In the genomic region with DNA sequence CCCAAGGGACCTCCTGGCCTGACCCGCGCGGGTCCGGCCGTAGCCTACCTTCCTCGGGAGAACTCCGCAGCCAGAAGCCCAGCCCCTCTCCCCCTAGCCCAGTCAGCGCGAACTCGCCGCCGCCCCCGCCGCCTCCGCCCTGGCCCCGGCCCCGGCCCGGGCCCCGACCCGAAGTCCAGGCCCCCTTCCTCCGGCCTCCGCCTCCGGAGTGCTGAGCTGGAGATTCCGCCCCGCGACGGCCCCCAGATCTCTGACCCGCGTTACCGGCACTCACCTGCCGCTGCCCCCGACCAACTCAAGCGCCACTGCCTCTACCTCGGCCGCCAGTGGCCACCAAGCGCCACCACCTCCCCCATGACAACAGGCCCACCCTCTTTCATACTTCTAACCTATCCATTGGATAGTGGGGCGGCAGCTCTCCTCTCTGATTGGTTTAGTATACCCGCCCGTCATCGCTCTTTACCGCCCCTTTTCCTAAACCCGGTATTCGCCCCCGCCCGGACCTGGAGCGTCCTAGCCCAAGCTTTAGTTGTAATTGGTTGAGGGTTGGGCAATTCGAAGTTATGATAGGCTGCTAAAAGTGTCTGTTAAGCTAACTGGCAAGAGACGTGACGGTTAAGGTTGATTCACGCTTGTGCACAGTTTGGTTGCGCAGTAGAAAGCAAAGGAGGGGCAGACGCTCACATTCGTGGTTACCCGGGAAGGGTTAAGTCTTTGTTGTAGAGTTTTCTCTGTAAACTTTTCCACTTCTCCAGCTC, we compare ENCODE assay signal across 8 cellular contexts.
DNase-seq lines count a peak whose midpoint lies in the region; ATAC-seq and TF ChIP-seq lines count a peak whose summit lies in the region.

A gene (minus strand): TSS at position 328 of the 758 bp plus-strand sequence. CDS start 102,795 bp downstream, outside the sequence.

- peak; percentile 93 for ATAC-seq in GM19025 (IDR thresholded peaks at IDR 0.05; ENCODE audit: low read depth, unreplicated experiment)
- peak; percentile 88 for ATAC-seq in HG03342 (IDR thresholded peaks at IDR 0.05; ENCODE audit: unreplicated experiment)
- peak; percentile 99 for ATAC-seq in central memory CD8-positive, alpha-beta T cell (replicated peaks; ENCODE audit: extremely low read depth, poor library complexity, severe bottlenecking)

- no peaks in the 10 kb centered on the region for H3K9me3 Mint-ChIP-seq in central memory CD8-positive, alpha-beta T cell

- peak within 1 kb of the TSS; percentile 96 for H3K4me3 Mint-ChIP-seq in central memory CD8-positive, alpha-beta T cell

- peaks cover 41% of the 10 kb centered on the region for H3K4me1 Mint-ChIP-seq in central memory CD8-positive, alpha-beta T cell

- TF ChIP-seq CTCF in AG09319 (IDR thresholded peaks at IDR 0.05; ENCODE audit: low read depth, low read length), result no peak

- no peaks in the 10 kb centered on the region for H3K27me3 Mint-ChIP-seq in central memory CD8-positive, alpha-beta T cell

- H3K27ac Mint-ChIP-seq in central memory CD8-positive, alpha-beta T cell (ENCODE audit: low read depth), result peak within 1 kb of the TSS; percentile 92

- peaks cover 12% of the 10 kb centered on the region for H3K36me3 Mint-ChIP-seq in central memory CD8-positive, alpha-beta T cell (ENCODE audit: insufficient read depth)

- DNase-seq in AG09319 (ENCODE audit: extremely low read depth, low read depth), result peak; percentile 100
- DNase-seq in NCI-H446 (lab: John Stamatoyannopoulos, UW), result peak; percentile 99
- DNase-seq in activated CD4-positive, CD25-positive, alpha-beta regulatory T cell treated with anti-CD3 and anti-CD28 coated beads, Interleukin-2, amount 50 U/mL, for 16 hours (ENCODE audit: low read depth, low spot score), result peak; percentile 93
- peak; percentile 85 to 97 for DNase-seq in central memory CD8-positive, alpha-beta T cell (ENCODE audit: low spot score in 2 of 2)
- peak; percentile 100 for DNase-seq in iris pigment epithelial cell (ENCODE audit: low read depth)
- peak; percentile 91 to 95 for DNase-seq in stimulated activated CD4-positive, alpha-beta T cell treated with anti-CD3 and anti-CD28 coated beads, Interleukin-12 subunit alpha, Interleukin-12 subunit beta, amount 100 ng/mL, for 24 hours (ENCODE audit: low read depth in 2 of 2)

Comparison
In these comparisons a context has a peak if more than half of its experiments do, and no peak if none do; other contexts are left out.
1. Peak in every context shown above with its lines: DNase-seq and ATAC-seq.